Comparison of ENCODE assay signal across 1 cellular context in genomic region chr1:213050745-213051126, GRCh38.
TF ChIP-seq lines count a peak whose summit lies in the region.

No MANE protein-coding gene starts in this region.

TF ChIP-seq in K562, 482 proteins besides CTCF, POLR2A, EP300 and RAD21 (continued from another document and continues in another):
- TF ChIP-seq PRDM10 (IDR thresholded peaks at IDR 0.05; ENCODE audit: partially characterized antibody): peak; percentile 99
- no peak for TF ChIP-seq MITF (IDR thresholded peaks at IDR 0.05)
- TF ChIP-seq EP400 (IDR thresholded peaks at IDR 0.05): peak; percentile 92; the same call in 1 of the 2 replicates
- TF ChIP-seq ZNF655 (CRISPR knock-in tag; IDR thresholded peaks at IDR 0.05): no peak
- TF ChIP-seq THRAP3 (IDR thresholded peaks at IDR 0.05; ENCODE audit: borderline replicate concordance): peak; percentile 79; the same call in 1 of the 2 replicates
- TF ChIP-seq ZBTB12 (CRISPR knock-in tag; IDR thresholded peaks at IDR 0.05): no peak
- peak; percentile 91 for TF ChIP-seq ZNF197 (CRISPR knock-in tag; IDR thresholded peaks at IDR 0.05; ENCODE audit: low read depth)
- TF ChIP-seq FOXP4 (CRISPR knock-in tag; IDR thresholded peaks at IDR 0.05; ENCODE audit: borderline replicate concordance): no peak
- no peak for TF ChIP-seq SREBF1 (IDR thresholded peaks at IDR 0.05; ENCODE audit: borderline replicate concordance, low read depth, low read length)
- no peak for TF ChIP-seq ZNF134 (CRISPR knock-in tag; conservative IDR thresholded peaks at IDR 0.05)
- TF ChIP-seq ZBTB5 (IDR thresholded peaks at IDR 0.05): no peak
- TF ChIP-seq E2F3 (CRISPR knock-in tag; IDR thresholded peaks at IDR 0.05): no peak
- TF ChIP-seq TCF15 (CRISPR knock-in tag; IDR thresholded peaks at IDR 0.05): 0 out of 2 replicates have a peak, but pooled peaks have one; percentile 47
- peak; percentile 7 for TF ChIP-seq CHD1 (IDR thresholded peaks at IDR 0.05; ENCODE audit: low read length)
- TF ChIP-seq SMARCB1 (IDR thresholded peaks at IDR 0.05; ENCODE audit: insufficient read length, low read depth): no peak
- TF ChIP-seq ZHX1 (conservative IDR thresholded peaks at IDR 0.05; ENCODE audit: low read length): no peak
- TF ChIP-seq MLLT1 (IDR thresholded peaks at IDR 0.05): peak; percentile 41 to 72; a peak in 2 of 4 replicates
- TF ChIP-seq NFRKB (IDR thresholded peaks at IDR 0.05; ENCODE audit: low read depth): peak; percentile 85
- no peak for TF ChIP-seq U2AF1 (optimal IDR thresholded peaks at IDR 0.05; ENCODE audit: low read depth, low read length)
- TF ChIP-seq ZNF57 (CRISPR knock-in tag; IDR thresholded peaks at IDR 0.05): no peak
- TF ChIP-seq ZNF79 (CRISPR knock-in tag; IDR thresholded peaks at IDR 0.05; ENCODE audit: low read depth): no peak; the same call in 1 of the 2 replicates
- 0 out of 2 replicates have a peak, but pooled peaks have one; percentile 75 for TF ChIP-seq GABPA (tag; conservative IDR thresholded peaks at IDR 0.05; ENCODE audit: low read depth)
- no peak for TF ChIP-seq SRF (CRISPR knock-in tag; IDR thresholded peaks at IDR 0.05)
- TF ChIP-seq ZNF395 (CRISPR knock-in tag; IDR thresholded peaks at IDR 0.05): peak; percentile 21; the same call in 1 of the 2 replicates
- peak; percentile 58 for TF ChIP-seq POU5F1 (IDR thresholded peaks at IDR 0.05; ENCODE audit: borderline replicate concordance, low read depth, low read length, partially characterized antibody)
- peak; percentile 92 for TF ChIP-seq ZNF592 (IDR thresholded peaks at IDR 0.05)
- no peak for TF ChIP-seq PYGO2 (tag; IDR thresholded peaks at IDR 0.05)
- no peak for TF ChIP-seq ZNF124 (CRISPR knock-in tag; IDR thresholded peaks at IDR 0.05)
- peak; percentile 54 for TF ChIP-seq POLR2B (IDR thresholded peaks at IDR 0.05; ENCODE audit: low read depth, partially characterized antibody)
- no peak for TF ChIP-seq DDX20 (tag; IDR thresholded peaks at IDR 0.05; ENCODE audit: low read depth)
- TF ChIP-seq MCM3 (IDR thresholded peaks at IDR 0.05): no peak
- peak; percentile 35; the same call in 1 of the 2 replicates for TF ChIP-seq MEF2D (tag; conservative IDR thresholded peaks at IDR 0.05; ENCODE audit: low read depth)
- 0 out of 2 replicates have a peak, but pooled peaks have one; percentile 9 for TF ChIP-seq PML (IDR thresholded peaks at IDR 0.05; ENCODE audit: low read length)
- no peak for TF ChIP-seq SRSF1 (IDR thresholded peaks at IDR 0.05; ENCODE audit: low read depth, low read length)
